Comparison of ENCODE assay signal across 22 cellular contexts in the genomic region with DNA sequence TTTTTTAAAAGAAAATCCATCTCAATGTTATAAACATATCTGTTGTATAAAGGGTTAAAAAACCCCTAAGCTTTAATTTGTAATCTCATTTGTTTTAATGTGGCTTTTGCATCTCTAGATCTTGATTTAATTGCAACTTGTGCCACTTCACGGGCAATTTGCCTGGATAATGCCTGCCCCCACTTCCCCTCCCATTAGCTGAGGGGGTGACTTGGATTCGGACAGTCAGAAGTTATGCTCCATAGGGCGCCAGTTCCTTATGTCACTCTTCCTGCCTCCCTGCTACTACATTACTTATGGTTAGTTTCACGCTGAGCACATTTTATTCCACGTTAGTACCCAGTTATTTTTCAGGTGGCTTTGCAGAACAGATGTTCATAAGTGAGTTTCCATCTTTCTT.
"Had no signal": no experiment of that assay in that cellular context is flagged by ENCODE, and none has a peak within 500 bp of the region (broad histone marks: within the 10 kb centered on the region; RNA-seq: fewer than 3 reads in every experiment).

No MANE protein-coding gene starts in this region.

- DNase-seq: activated CD4-positive, alpha-beta T cell treated with anti-CD3 and anti-CD28 coated beads, Interleukin-2, amount 50 U/mL, for 1 hour; activated effector memory CD4-positive, alpha-beta T cell treated with anti-CD3 and anti-CD28 coated beads, Interleukin-2, amount 50 U/mL, for 16 hours; activated T-cell treated with anti-CD3 and anti-CD28 coated beads, Interleukin-2, amount 50 U/mL, for 72 hours; dermis blood vessel endothelial cell; effector memory CD4-positive, alpha-beta T cell; esophagus squamous epithelium; hippocampal formation; islet precursor cell; left colon; lower lobe of right lung; natural killer cell; pancreas; right lobe of liver; small intestine; stimulated activated CD4-positive, alpha-beta T cell treated with anti-CD3 and anti-CD28 coated beads, Interleukin-15, amount 100 ng/mL, for 24 hours; stimulated activated CD4-positive, alpha-beta T cell treated with anti-CD3 and anti-CD28 coated beads, Interleukin-2, amount 100 ng/mL, for 48 hours; T1000 had no signal

- H3K36me3 Mint-ChIP-seq: activated naive CD4-positive, alpha-beta T cell treated with anti-CD3 and anti-CD28 coated beads, Interleukin-2, amount 50 U/mL, for 24 hours had no signal

- H3K9me3 ChIP-seq: esophagus squamous epithelium, lower lobe of right lung, neutrophil, pancreas, right lobe of liver, tibial nerve had no signal

- H3K4me3 ChIP-seq: esophagus squamous epithelium, lower lobe of right lung, pancreas, right lobe of liver, tibial nerve had no signal

- H3K27ac Mint-ChIP-seq: activated naive CD4-positive, alpha-beta T cell treated with anti-CD3 and anti-CD28 coated beads, Interleukin-2, amount 50 U/mL, for 24 hours; activated T-cell treated with anti-CD3 and anti-CD28 coated beads, Interleukin-2, amount 50 U/mL, for 72 hours; natural killer cell; stimulated activated naive CD8-positive, alpha-beta T cell treated with anti-CD3 and anti-CD28 coated beads, Interleukin-15, Interleukin-2, amounts not matched to agents 100 ng/mL and 50 ng/mL, for 24 hours had no signal

- H3K27me3 ChIP-seq: esophagus squamous epithelium, neutrophil, pancreas, right lobe of liver, tibial nerve had no signal

- H3K27me3 Mint-ChIP-seq: activated naive CD4-positive, alpha-beta T cell treated with anti-CD3 and anti-CD28 coated beads, Interleukin-2, amount 50 U/mL, for 24 hours; stimulated activated naive CD8-positive, alpha-beta T cell treated with anti-CD3 and anti-CD28 coated beads, Interleukin-15, Interleukin-2, amounts not matched to agents 100 ng/mL and 50 ng/mL, for 24 hours had no signal

- H3K36me3 ChIP-seq: esophagus squamous epithelium, lower lobe of right lung, neutrophil, pancreas, right lobe of liver, tibial nerve had no signal

- H3K4me1 Mint-ChIP-seq: activated naive CD4-positive, alpha-beta T cell treated with anti-CD3 and anti-CD28 coated beads, Interleukin-2, amount 50 U/mL, for 24 hours; natural killer cell had no signal

- H3K4me3 Mint-ChIP-seq: activated naive CD4-positive, alpha-beta T cell treated with anti-CD3 and anti-CD28 coated beads, Interleukin-2, amount 50 U/mL, for 24 hours; activated T-cell treated with anti-CD3 and anti-CD28 coated beads, Interleukin-2, amount 50 U/mL, for 72 hours; natural killer cell; stimulated activated naive CD8-positive, alpha-beta T cell treated with anti-CD3 and anti-CD28 coated beads, Interleukin-15, Interleukin-2, amounts not matched to agents 100 ng/mL and 50 ng/mL, for 24 hours had no signal

- ATAC-seq: activated CD4-positive, CD25-positive, alpha-beta regulatory T cell treated with anti-CD3 and anti-CD28 coated beads, Interleukin-2, amount 50 U/mL, for 24 hours; activated T-cell treated with anti-CD3 and anti-CD28 coated beads, Interleukin-2, amount 50 U/mL, for 72 hours; left colon; lower lobe of right lung; natural killer cell; pancreas; right lobe of liver had no signal

- H3K4me1 ChIP-seq: esophagus squamous epithelium, lower lobe of right lung, pancreas, right lobe of liver, tibial nerve had no signal

- H3K27ac ChIP-seq: esophagus squamous epithelium, lower lobe of right lung, neutrophil, pancreas, right lobe of liver, tibial nerve had no signal
